Comparison of ENCODE assay signal across 27 cellular contexts in the genomic region with DNA sequence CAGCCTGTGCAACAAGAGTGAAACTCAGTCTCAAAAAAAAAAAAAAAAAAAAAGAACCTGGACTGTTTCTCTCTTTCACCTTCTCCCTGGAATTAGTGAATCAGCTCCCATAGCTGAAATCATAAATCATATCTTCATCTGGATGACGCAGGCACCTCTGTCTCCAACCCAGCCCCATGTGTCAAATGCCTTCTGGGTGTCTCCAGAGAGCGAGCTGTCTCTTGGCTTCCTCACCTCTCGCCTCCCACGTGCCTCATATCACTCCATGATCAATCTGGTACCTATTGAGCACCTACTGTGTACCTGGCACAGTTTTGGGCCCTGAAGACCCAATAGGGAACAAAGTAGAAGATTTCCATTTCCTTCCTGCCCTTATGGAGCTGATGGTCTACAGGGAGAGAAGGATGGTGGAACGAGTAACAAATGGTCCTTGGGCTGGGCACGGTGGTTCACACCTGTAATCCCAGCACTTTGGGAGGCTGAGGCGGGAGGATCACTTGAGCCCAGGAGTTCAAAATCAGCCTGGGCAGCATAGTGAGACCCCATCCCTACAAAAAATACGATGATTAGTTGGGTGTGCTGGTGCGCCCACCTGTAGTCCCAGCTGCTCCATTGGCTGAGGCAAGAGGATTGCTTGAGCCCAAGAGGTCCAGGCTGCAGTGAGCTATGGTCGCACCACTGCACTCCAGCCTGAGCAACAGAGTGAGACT. TPM values are rescaled to one million over a fixed set of nuclear protein-coding genes. Genes with fewer than 3 reads are reported as not detected.
DNase-seq lines count a peak whose midpoint lies in the region; ATAC-seq and TF ChIP-seq lines count a peak whose summit lies in the region.
"Had no signal": no experiment of that assay in that cellular context is flagged by ENCODE, and none has a peak within 500 bp of the region (broad histone marks: within the 10 kb centered on the region; RNA-seq: fewer than 3 reads in every experiment).

No MANE protein-coding gene starts in this region.

- H4K20me1 ChIP-seq in MM.1S (ENCODE audit: insufficient read depth, low read length) = no peaks in the 10 kb centered on the region

- no peaks in the 10 kb centered on the region for H3K9me2 ChIP-seq in MM.1S (replicated peaks; ENCODE audit: insufficient read depth, low read length)

- peaks cover 31% of the 10 kb centered on the region for H3K4me1 ChIP-seq in CD8-positive, alpha-beta T cell (ENCODE audit: insufficient read depth, low read length)
- peaks cover 14% of the 10 kb centered on the region for H3K4me1 ChIP-seq in MM.1S (ENCODE audit: low read length)

- POLR2A ChIA-PET in CD8-positive, alpha-beta T cell (lab: Charles Lee) = interaction anchor here (0.9 kb wide), 1 partner anchor 61 kb away, joined by 7 read pairs; a partner anchor contains a TSS

- peaks cover 7% of the 10 kb centered on the region for H3F3A ChIP-seq in MM.1S (ENCODE audit: insufficient read depth, low read length)

- H3K9ac ChIP-seq in MM.1S (ENCODE audit: low read length) = no peak overlapping the region

- peaks cover 9% of the 10 kb centered on the region for H3K36me3 Mint-ChIP-seq in CD8-positive, alpha-beta T cell
- peaks cover 8% of the 10 kb centered on the region for H3K36me3 Mint-ChIP-seq in brain
- no peaks in the 10 kb centered on the region for H3K36me3 Mint-ChIP-seq in natural killer cell treated with Interleukin-12 subunit alpha and Interleukin-12 subunit beta and Interleukin-15 and Interleukin-18, amount 100 ng/mL, for 72 hours
- H3K36me3 Mint-ChIP-seq in activated CD4-positive, alpha-beta T cell treated with anti-CD3 and anti-CD28 coated beads, Interleukin-2, amount 10 ng/mL, durations not matched to agents 24 days and 14 days (ENCODE audit: low read depth) = peaks cover 4% of the 10 kb centered on the region
- H3K36me3 Mint-ChIP-seq: IgD-negative memory B cell had no signal

- intact Hi-C loops in CD8-positive, alpha-beta T cell (cut with DNase I, micrococcal nuclease) = loop anchor here in 1 of 2 experiments (5.0 to 10.0 kb wide), 2 partner anchors 691 to 1281 kb away; a partner anchor contains a TSS
- intact Hi-C loops in activated CD4-positive, alpha-beta T cell treated with anti-CD3 and anti-CD28 coated beads, Interleukin-2, amount 10 ng/mL, durations not matched to agents 24 days and 14 days (cut with micrococcal nuclease) = loop anchor here (10.0 kb wide), 1 partner anchor 959 kb away; a partner anchor contains a TSS

- peaks cover 13% of the 10 kb centered on the region for H3K79me2 ChIP-seq in MM.1S (ENCODE audit: low read length)

- no peaks in the 10 kb centered on the region for H3K36me3 ChIP-seq in CD8-positive, alpha-beta T cell (ENCODE audit: insufficient read depth, low read length)
- no peaks in the 10 kb centered on the region for H3K36me3 ChIP-seq in MM.1S (replicated peaks; ENCODE audit: insufficient read depth, low read length)
- H3K36me3 ChIP-seq: prostate gland had no signal

- H3K27ac ChIP-seq in CD8-positive, alpha-beta T cell (ENCODE audit: low read depth, low read length) = no peak overlapping the region
- no peak overlapping the region for H3K27ac ChIP-seq in MM.1S (ENCODE audit: low read length)
- H3K27ac ChIP-seq: body of pancreas, hepatocyte, PC-9, prostate gland had no signal

- no peak overlapping the region for H2AFZ ChIP-seq in MM.1S (ENCODE audit: low read length)
- H2AFZ ChIP-seq: hepatocyte, PC-9 had no signal

- no peaks in the 10 kb centered on the region for H3K27me3 ChIP-seq in CD8-positive, alpha-beta T cell (ENCODE audit: insufficient read depth, low read length)
- peaks cover 14% of the 10 kb centered on the region for H3K27me3 ChIP-seq in MM.1S (replicated peaks; ENCODE audit: insufficient read depth, low read length)
- H3K27me3 ChIP-seq: body of pancreas, hepatocyte had no signal

- no peak overlapping the region for H3K4me3 ChIP-seq in CD8-positive, alpha-beta T cell (ENCODE audit: low read depth, low read length)
- no peak overlapping the region for H3K4me3 ChIP-seq in MM.1S (ENCODE audit: low read length)
- H3K4me3 ChIP-seq: body of pancreas, hepatocyte, PC-9, prostate gland had no signal

- no peaks in the 10 kb centered on the region for H3K9me3 Mint-ChIP-seq in CD8-positive, alpha-beta T cell
- peaks cover 0 to 7% (median 0%) of the 10 kb centered on the region in 5 experiments for H3K9me3 Mint-ChIP-seq in brain
- H3K9me3 Mint-ChIP-seq in natural killer cell treated with Interleukin-12 subunit alpha and Interleukin-12 subunit beta and Interleukin-15 and Interleukin-18, amount 100 ng/mL, for 72 hours = no peaks in the 10 kb centered on the region
- no peaks in the 10 kb centered on the region for H3K9me3 Mint-ChIP-seq in activated CD4-positive, alpha-beta T cell treated with anti-CD3 and anti-CD28 coated beads, Interleukin-2, amount 10 ng/mL, durations not matched to agents 24 days and 14 days
- H3K9me3 Mint-ChIP-seq: activated naive CD8-positive, alpha-beta T cell treated with anti-CD3 and anti-CD28 coated beads for 36 hours; IgD-negative memory B cell had no signal

- H3K27ac Mint-ChIP-seq in CD8-positive, alpha-beta T cell = peak overlapping the region; percentile 49
- H3K27ac Mint-ChIP-seq in brain = peak overlapping the region in 3 of 5 experiments; percentile 51 to 81 (median 51)
- no peak overlapping the region for H3K27ac Mint-ChIP-seq in natural killer cell treated with Interleukin-12 subunit alpha and Interleukin-12 subunit beta and Interleukin-15 and Interleukin-18, amount 100 ng/mL, for 72 hours
- H3K27ac Mint-ChIP-seq in activated CD4-positive, alpha-beta T cell treated with anti-CD3 and anti-CD28 coated beads, Interleukin-2, amount 10 ng/mL, durations not matched to agents 24 days and 14 days = no peak overlapping the region
- H3K27ac Mint-ChIP-seq: activated naive CD8-positive, alpha-beta T cell treated with anti-CD3 and anti-CD28 coated beads for 36 hours had no signal

- no peak overlapping the region for H3K4me2 ChIP-seq in MM.1S (ENCODE audit: low read depth, low read length)
- H3K4me2 ChIP-seq: hepatocyte, PC-9 had no signal

- peaks cover 37% of the 10 kb centered on the region for H3K4me1 Mint-ChIP-seq in CD8-positive, alpha-beta T cell (ENCODE audit: low read depth)
- H3K4me1 Mint-ChIP-seq in brain = peaks cover 48% of the 10 kb centered on the region
- peaks cover 24 to 28% of the 10 kb centered on the region in 2 donors for H3K4me1 Mint-ChIP-seq in natural killer cell treated with Interleukin-12 subunit alpha and Interleukin-12 subunit beta and Interleukin-15 and Interleukin-18, amount 100 ng/mL, for 72 hours (ENCODE audit: low read depth in 2 of 2)
- H3K4me1 Mint-ChIP-seq in activated CD4-positive, alpha-beta T cell treated with anti-CD3 and anti-CD28 coated beads, Interleukin-2, amount 10 ng/mL, durations not matched to agents 24 days and 14 days = peaks cover 27% of the 10 kb centered on the region

- no peaks in the 10 kb centered on the region for H3K9me3 ChIP-seq in CD8-positive, alpha-beta T cell (ENCODE audit: low read length)
- no peaks in the 10 kb centered on the region for H3K9me3 ChIP-seq in MM.1S (replicated peaks; ENCODE audit: insufficient read depth, low read length)
- H3K9me3 ChIP-seq: body of pancreas, prostate gland had no signal

- no peaks in the 10 kb centered on the region for H3K27me3 Mint-ChIP-seq in CD8-positive, alpha-beta T cell (ENCODE audit: low read depth)
- peaks cover 15% of the 10 kb centered on the region for H3K27me3 Mint-ChIP-seq in brain
- H3K27me3 Mint-ChIP-seq in natural killer cell treated with Interleukin-12 subunit alpha and Interleukin-12 subunit beta and Interleukin-15 and Interleukin-18, amount 100 ng/mL, for 72 hours = no peaks in the 10 kb centered on the region
- H3K27me3 Mint-ChIP-seq in activated CD4-positive, alpha-beta T cell treated with anti-CD3 and anti-CD28 coated beads, Interleukin-2, amount 10 ng/mL, durations not matched to agents 24 days and 14 days = peaks cover 7% of the 10 kb centered on the region
- H3K27me3 Mint-ChIP-seq: activated naive CD8-positive, alpha-beta T cell treated with anti-CD3 and anti-CD28 coated beads for 36 hours had no signal

- CTCF ChIA-PET in CD8-positive, alpha-beta T cell (lab: Charles Lee) = no interaction called here

- DNase-seq in CD8-positive, alpha-beta T cell = no peak
- peak; percentile 5 for DNase-seq in MM.1S
- no peak for DNase-seq in natural killer cell treated with Interleukin-12 subunit alpha and Interleukin-12 subunit beta and Interleukin-15 and Interleukin-18, amount 100 ng/mL, for 72 hours (ENCODE audit: low spot score)
- no peak for DNase-seq in activated CD4-positive, alpha-beta T cell treated with anti-CD3 and anti-CD28 coated beads, Interleukin-2, amount 10 ng/mL, durations not matched to agents 24 days and 14 days
- no peak for DNase-seq in NCI-H1436 (lab: John Stamatoyannopoulos, UW)
- DNase-seq: activated naive CD8-positive, alpha-beta T cell treated with anti-CD3 and anti-CD28 coated beads for 36 hours; activated T-cell treated with anti-CD3 and anti-CD28 coated beads, Interleukin-2, amount 50 U/mL, for 1 hour; body of pancreas; DMS153; effector CD4-positive, alpha-beta T cell; foreskin melanocyte; left ventricle myocardium superior; midbrain; NCI-H146; NCI-H510A treated with DMSO at 0.1 percent for 48 hours; PC-9; SHP77; stimulated activated CD4-positive, alpha-beta T cell treated with anti-CD3 and anti-CD28 coated beads, Interleukin-15, amount 100 ng/mL, for 24 hours had no signal

- H3K4me3 Mint-ChIP-seq in CD8-positive, alpha-beta T cell = no peak overlapping the region
- H3K4me3 Mint-ChIP-seq in brain = peak overlapping the region; percentile 57 to 84 (median 68)
- peak overlapping the region; percentile 29 for H3K4me3 Mint-ChIP-seq in natural killer cell treated with Interleukin-12 subunit alpha and Interleukin-12 subunit beta and Interleukin-15 and Interleukin-18, amount 100 ng/mL, for 72 hours
- no peak overlapping the region for H3K4me3 Mint-ChIP-seq in activated CD4-positive, alpha-beta T cell treated with anti-CD3 and anti-CD28 coated beads, Interleukin-2, amount 10 ng/mL, durations not matched to agents 24 days and 14 days
- H3K4me3 Mint-ChIP-seq: activated naive CD8-positive, alpha-beta T cell treated with anti-CD3 and anti-CD28 coated beads for 36 hours had no signal

- no peak for ATAC-seq in CD8-positive, alpha-beta T cell
- ATAC-seq in natural killer cell treated with Interleukin-12 subunit alpha and Interleukin-12 subunit beta and Interleukin-15 and Interleukin-18, amount 100 ng/mL, for 72 hours = no peak
- ATAC-seq in GM21737 (IDR thresholded peaks at IDR 0.05; ENCODE audit: unreplicated experiment) = no peak
- ATAC-seq: activated CD4-positive, CD25-positive, alpha-beta regulatory T cell treated with anti-CD3 and anti-CD28 coated beads, Interleukin-2, amount 50 U/mL, for 24 hours; body of pancreas; HCT116; left ventricle myocardium superior had no signal

- TF ChIP-seq CTCF in CD8-positive, alpha-beta T cell (IDR thresholded peaks at IDR 0.05) = no peak
- TF ChIP-seq CTCF in MM.1S (IDR thresholded peaks at IDR 0.05; ENCODE audit: low read length) (no peak), brain (conservative IDR thresholded peaks at IDR 0.05) (no peak)

RNA-seq across cellular contexts. Expression of a gene that starts 2.5 kb away (rescaled TPM):
- 1 to 10 TPM; 3.1 to 4.1 TPM for total RNA-seq in CD8-positive, alpha-beta T cell
- 51.7 TPM for polyA plus RNA-seq in brain (ENCODE audit: insufficient read depth, low read depth, low replicate concordance)
- 1 to 10 TPM; 1.8 to 3.6 TPM for total RNA-seq in natural killer cell treated with Interleukin-12 subunit alpha and Interleukin-12 subunit beta and Interleukin-15 and Interleukin-18, amount 100 ng/mL, for 72 hours
- 2.2 and 2.6 TPM in 2 replicates for total RNA-seq in activated CD4-positive, alpha-beta T cell treated with anti-CD3 and anti-CD28 coated beads, Interleukin-2, amount 10 ng/mL, durations not matched to agents 24 days and 14 days

RNA-seq across cellular contexts. Expression of a gene that starts 3.0 kb away (rescaled TPM):
- 10 to 100 TPM; 19.6 to 24.8 TPM for total RNA-seq in CD8-positive, alpha-beta T cell
- 120 TPM for polyA plus RNA-seq in brain (ENCODE audit: insufficient read depth, low read depth, low replicate concordance)
- 10 to 100 TPM; 40.7 to 41.4 TPM for total RNA-seq in natural killer cell treated with Interleukin-12 subunit alpha and Interleukin-12 subunit beta and Interleukin-15 and Interleukin-18, amount 100 ng/mL, for 72 hours
- 56.2 and 63.4 TPM in 2 replicates for total RNA-seq in activated CD4-positive, alpha-beta T cell treated with anti-CD3 and anti-CD28 coated beads, Interleukin-2, amount 10 ng/mL, durations not matched to agents 24 days and 14 days

RNA-seq across cellular contexts. Expression of a gene that starts 6.8 kb away (rescaled TPM):
- total RNA-seq in CD8-positive, alpha-beta T cell = 1,000 to 10,000 TPM; 1,425 to 1,465 TPM
- polyA plus RNA-seq in brain (ENCODE audit: insufficient read depth, low read depth, low replicate concordance) = 2,480 TPM
- total RNA-seq in natural killer cell treated with Interleukin-12 subunit alpha and Interleukin-12 subunit beta and Interleukin-15 and Interleukin-18, amount 100 ng/mL, for 72 hours = 100 to 1,000 TPM; 645 to 764 TPM
- 1,117 and 1,132 TPM in 2 replicates for total RNA-seq in activated CD4-positive, alpha-beta T cell treated with anti-CD3 and anti-CD28 coated beads, Interleukin-2, amount 10 ng/mL, durations not matched to agents 24 days and 14 days

RNA-seq across cellular contexts. Expression of a gene that starts 36.6 kb away (rescaled TPM):
- 100 to 1,000 TPM in 1 of 2 experiments, 10 to 100 TPM in 1; 90.6 to 109 TPM for total RNA-seq in CD8-positive, alpha-beta T cell
- 108 TPM for polyA plus RNA-seq in brain (ENCODE audit: insufficient read depth, low read depth, low replicate concordance)
- 100 to 1,000 TPM; 151 to 267 TPM for total RNA-seq in natural killer cell treated with Interleukin-12 subunit alpha and Interleukin-12 subunit beta and Interleukin-15 and Interleukin-18, amount 100 ng/mL, for 72 hours
- total RNA-seq in activated CD4-positive, alpha-beta T cell treated with anti-CD3 and anti-CD28 coated beads, Interleukin-2, amount 10 ng/mL, durations not matched to agents 24 days and 14 days = 220 and 240 TPM in 2 replicates

RNA-seq across cellular contexts. Expression of a gene that starts 37.1 kb away (rescaled TPM):
- not detected for total RNA-seq in CD8-positive, alpha-beta T cell
- polyA plus RNA-seq in brain (ENCODE audit: insufficient read depth, low read depth, low replicate concordance) = not detected
- total RNA-seq in natural killer cell treated with Interleukin-12 subunit alpha and Interleukin-12 subunit beta and Interleukin-15 and Interleukin-18, amount 100 ng/mL, for 72 hours = not detected
- total RNA-seq in activated CD4-positive, alpha-beta T cell treated with anti-CD3 and anti-CD28 coated beads, Interleukin-2, amount 10 ng/mL, durations not matched to agents 24 days and 14 days = not detected in 2 replicates
- total RNA-seq: activated naive CD8-positive, alpha-beta T cell treated with anti-CD3 and anti-CD28 coated beads for 36 hours; body of pancreas; G401; hepatocyte; left ventricle myocardium superior; PC-9 had no signal
- polyA plus RNA-seq: esophagus, hepatocyte, IgD-negative memory B cell had no signal

Comparison
In these comparisons a context has a peak if more than half of its experiments do, and no peak if none do; other contexts are left out.
1. H3K27ac Mint-ChIP-seq: peak in CD8-positive, alpha-beta T cell (single experiment) and brain (3 of 5); none in natural killer cell treated with Interleukin-12 subunit alpha and Interleukin-12 subunit beta and Interleukin-15 and Interleukin-18, amount 100 ng/mL, for 72 hours (0 of 2) and activated CD4-positive, alpha-beta T cell treated with anti-CD3 and anti-CD28 coated beads, Interleukin-2, amount 10 ng/mL, durations not matched to agents 24 days and 14 days (single experiment).
2. H3K4me3 Mint-ChIP-seq: peak in brain (5 of 5) and natural killer cell treated with Interleukin-12 subunit alpha and Interleukin-12 subunit beta and Interleukin-15 and Interleukin-18, amount 100 ng/mL, for 72 hours (single experiment); none in CD8-positive, alpha-beta T cell (single experiment) and activated CD4-positive, alpha-beta T cell treated with anti-CD3 and anti-CD28 coated beads, Interleukin-2, amount 10 ng/mL, durations not matched to agents 24 days and 14 days (single experiment).